Comparison of ENCODE assay signal across 22 cellular contexts in the genomic region with DNA sequence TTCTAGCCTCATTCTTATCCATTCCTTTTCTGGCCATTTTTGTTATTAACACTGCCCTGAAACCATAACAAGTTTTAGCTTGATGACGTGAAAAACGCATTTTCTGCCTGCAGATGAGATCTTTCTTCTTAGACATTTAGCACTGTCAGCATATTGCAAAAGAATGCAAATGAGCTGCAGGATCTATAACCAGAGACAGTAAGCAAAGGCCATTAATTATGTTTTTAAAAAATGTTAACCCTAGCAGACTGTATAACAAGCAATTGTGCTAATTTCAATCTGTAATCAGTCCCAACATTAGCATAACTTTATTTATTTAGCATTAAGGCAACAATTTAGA.
DNase-seq lines count a peak whose midpoint lies in the region; ATAC-seq, FAIRE-seq and TF ChIP-seq lines count a peak whose summit lies in the region.
"Had no signal": no experiment of that assay in that cellular context is flagged by ENCODE, and none has a peak within 500 bp of the region (broad histone marks: within the 10 kb centered on the region; RNA-seq: fewer than 3 reads in every experiment).

No MANE protein-coding gene starts in this region.

- no peaks in the 10 kb centered on the region for H3K36me3 Mint-ChIP-seq in GM23338 (ENCODE audit: low read depth)
- no peaks in the 10 kb centered on the region for H3K36me3 Mint-ChIP-seq in HFFc6 (ENCODE audit: low read depth)
- H3K36me3 Mint-ChIP-seq: IgD-negative memory B cell; stimulated activated effector memory CD8-positive, alpha-beta T cell treated with anti-CD3 and anti-CD28 coated beads, Interleukin-12 subunit alpha, Interleukin-12 subunit beta, amount 100 ng/mL, for 72 hours had no signal

- H3K79me2 ChIP-seq in GM23338 (replicated peaks; ENCODE audit: insufficient read depth): no peaks in the 10 kb centered on the region

- CTCF ChIA-PET in A549 (lab: Yijun Ruan, JAX): interaction anchor here (1.4 kb wide), 1 partner anchor 9 kb away, joined by 3 read pairs; no protein-coding TSS in a partner anchor

- no peak for FAIRE-seq in A549 (lab: Jason Lieb, UNC)
- no peak for FAIRE-seq in kidney (lab: Jason Lieb, UNC)
- FAIRE-seq: endometrium had no signal

- POLR2A ChIA-PET in A549 (lab: Yijun Ruan, JAX): interaction anchor here (0.6 kb wide), 1 partner anchor 58 kb away, joined by 5 read pairs; no protein-coding TSS in a partner anchor

- H3K9me3 Mint-ChIP-seq in GM23338 (no peaks in the 10 kb centered on the region), HFFc6 (peaks cover 4% of the 10 kb centered on the region; the same call in 1 of the 2 replicates)
- H3K9me3 Mint-ChIP-seq: activated CD4-positive, alpha-beta T cell treated with anti-CD3 and anti-CD28 coated beads, Interleukin-2, amount 10 ng/mL, durations not matched to agents 24 days and 14 days; naive B cell had no signal

- H3K4me3 Mint-ChIP-seq in GM23338: no peak overlapping the region
- no peak overlapping the region for H3K4me3 Mint-ChIP-seq in HFFc6
- H3K4me3 Mint-ChIP-seq: activated CD4-positive, alpha-beta T cell treated with anti-CD3 and anti-CD28 coated beads, Interleukin-2, amount 10 ng/mL, durations not matched to agents 24 days and 14 days; IgD-negative memory B cell; naive B cell; stimulated activated effector memory CD8-positive, alpha-beta T cell treated with anti-CD3 and anti-CD28 coated beads, Interleukin-12 subunit alpha, Interleukin-12 subunit beta, amount 100 ng/mL, for 72 hours had no signal

- TF ChIP-seq CTCF in A549 (IDR thresholded peaks at IDR 0.05) (no peak), GM23338 (conservative IDR thresholded peaks at IDR 0.05; ENCODE audit: low read depth in 2 of 2) (no peak), kidney (IDR thresholded peaks at IDR 0.05; ENCODE audit: borderline replicate concordance, extremely low read depth, insufficient read depth) (no peak), HFFc6 (IDR thresholded peaks at IDR 0.05) (no peak)

- H3K27me3 Mint-ChIP-seq in GM23338 (ENCODE audit: insufficient read depth, low read depth, poor library complexity) (peaks cover 6% of the 10 kb centered on the region), HFFc6 (ENCODE audit: insufficient read depth) (peaks cover 6% of the 10 kb centered on the region; the same call in 1 of the 2 replicates)
- H3K27me3 Mint-ChIP-seq: activated CD4-positive, alpha-beta T cell treated with anti-CD3 and anti-CD28 coated beads, Interleukin-2, amount 10 ng/mL, durations not matched to agents 24 days and 14 days; IgD-negative memory B cell had no signal

- 87% methylated on average over 2 of the region's 2 CpGs for WGBS in A549 (ENCODE audit: missing lambda C conversion rate)

- H3K27ac ChIP-seq in A549 (no peak overlapping the region), GM23338 (ENCODE audit: low read depth) (peak overlapping the region; percentile 74), SK-N-MC (peak overlapping the region; percentile 76), kidney (ENCODE audit: low read depth in 2 of 2, low read length in 2 of 2) (peak overlapping the region; percentile 49 to 76)
- H3K27ac ChIP-seq: coronary artery, HL-60, spleen had no signal

- no peak for TF ChIP-seq EP300 in A549 (IDR thresholded peaks at IDR 0.05)

- intact Hi-C loops in kidney (cut with DNase I): no loop called here

- H3K4me2 ChIP-seq in A549: no peak overlapping the region
- H3K4me2 ChIP-seq in GM23338: peak overlapping the region; percentile 9; the same call in 1 of the 2 replicates

- no peaks in the 10 kb centered on the region for H3K27me3 ChIP-seq in GM23338 (ENCODE audit: insufficient read depth)
- H3K27me3 ChIP-seq: adrenal gland, spleen had no signal

- peaks cover 5% of the 10 kb centered on the region; the same call in 1 of the 2 replicates for H3K9me2 ChIP-seq in GM23338 (ENCODE audit: insufficient read depth)

- H3K4me3 ChIP-seq in A549 (no peak overlapping the region), GM23338 (no peak overlapping the region), SK-N-MC (peak overlapping the region; percentile 71), kidney (ENCODE audit: low read length in 2 of 2) (no peak overlapping the region)
- H3K4me3 ChIP-seq: adrenal gland, coronary artery, spleen had no signal

- H4K20me1 ChIP-seq in GM23338 (replicated peaks; ENCODE audit: insufficient read depth): no peaks in the 10 kb centered on the region

- DNase-seq in A549 (ENCODE audit: low read depth in 1 of 2, low spot score in 1 of 2) (no peak), GM23338 (ENCODE audit: low spot score) (no peak), SK-N-MC (ENCODE audit: low read depth, low spot score) (peak; percentile 20), kidney (no peak), HFFc6 (no peak), NCI-H2081 (lab: John Stamatoyannopoulos, UW) (no peak), COLO668 (lab: John Stamatoyannopoulos, UW; ENCODE audit: unreplicated experiment) (no peak)
- DNase-seq: activated CD4-positive, alpha-beta T cell treated with anti-CD3 and anti-CD28 coated beads, Interleukin-2, amount 10 ng/mL, durations not matched to agents 24 days and 14 days; activated naive CD4-positive, alpha-beta T cell; activated T-cell treated with anti-CD3 and anti-CD28 coated beads, Interleukin-2, amount 50 U/mL, for 48 hours; HCEC 1CT; naive B cell; occipital lobe; spleen; stimulated activated CD4-positive, alpha-beta T cell treated with anti-CD3 and anti-CD28 coated beads, Interleukin-2, amount 100 ng/mL, for 48 hours; T-helper 2 cell had no signal

- 0 out of 3 replicates have a peak, but pooled peaks cover 4% of the 10 kb centered on the region for H3K4me1 ChIP-seq in A549
- H3K4me1 ChIP-seq in GM23338 (ENCODE audit: insufficient read depth): peaks cover 14% of the 10 kb centered on the region
- H3K4me1 ChIP-seq in kidney (ENCODE audit: control insufficient read depth in 1 of 2, insufficient read depth in 1 of 2, low read depth in 1 of 2, low read length in 2 of 2): peaks cover 6 to 10% of the 10 kb centered on the region in 2 donors
- H3K4me1 ChIP-seq: spleen had no signal

- no peaks in the 10 kb centered on the region; the same call in 1 of the 2 replicates for H3K36me3 ChIP-seq in GM23338 (ENCODE audit: insufficient read depth)
- no peaks in the 10 kb centered on the region for H3K36me3 ChIP-seq in SK-N-MC (ENCODE audit: insufficient read depth, low read length)
- H3K36me3 ChIP-seq in kidney (ENCODE audit: control insufficient read depth in 1 of 2, insufficient read depth in 2 of 2, low read length in 2 of 2): no peaks in the 10 kb centered on the region
- H3K36me3 ChIP-seq: adrenal gland, spleen had no signal

- H3K9me3 ChIP-seq in A549: no peaks in the 10 kb centered on the region
- no peaks in the 10 kb centered on the region for H3K9me3 ChIP-seq in SK-N-MC (ENCODE audit: low read depth, low read length)
- no peaks in the 10 kb centered on the region for H3K9me3 ChIP-seq in kidney (ENCODE audit: control insufficient read depth in 1 of 2, low read length in 2 of 2)
- H3K9me3 ChIP-seq: adrenal gland, spleen had no signal

- ATAC-seq in A549: no peak
- no peak for ATAC-seq in GM23338
- ATAC-seq: stimulated activated effector memory CD8-positive, alpha-beta T cell treated with anti-CD3 and anti-CD28 coated beads, Interleukin-12 subunit alpha, Interleukin-12 subunit beta, amount 100 ng/mL, for 72 hours had no signal

- TF ChIP-seq POLR2A in A549 (IDR thresholded peaks at IDR 0.05; ENCODE audit: low read length): no peak

- no peak for TF ChIP-seq RAD21 in A549 (conservative IDR thresholded peaks at IDR 0.05 in 1 of 2, IDR thresholded peaks at IDR 0.05 in 1 of 2)

- H3F3A ChIP-seq in GM23338 (replicated peaks; ENCODE audit: low read depth): 0 out of 2 replicates have a peak, but pooled peaks cover 7% of the 10 kb centered on the region

- H3K4me1 Mint-ChIP-seq in GM23338 (peaks cover 19% of the 10 kb centered on the region), HFFc6 (ENCODE audit: low read depth) (no peaks in the 10 kb centered on the region)
- H3K4me1 Mint-ChIP-seq: activated CD4-positive, alpha-beta T cell treated with anti-CD3 and anti-CD28 coated beads, Interleukin-2, amount 10 ng/mL, durations not matched to agents 24 days and 14 days; stimulated activated effector memory CD8-positive, alpha-beta T cell treated with anti-CD3 and anti-CD28 coated beads, Interleukin-12 subunit alpha, Interleukin-12 subunit beta, amount 100 ng/mL, for 72 hours had no signal

- peak overlapping the region; percentile 60 for H2AFZ ChIP-seq in GM23338

- H3K9ac ChIP-seq in SK-N-MC (ENCODE audit: insufficient read length) (no peak overlapping the region), kidney (ENCODE audit: low read length in 2 of 2) (peak overlapping the region in 1 of 2 donors; percentile 17)

- H3K27ac Mint-ChIP-seq in GM23338: no peak overlapping the region
- H3K27ac Mint-ChIP-seq in HFFc6: no peak overlapping the region
- H3K27ac Mint-ChIP-seq: activated CD4-positive, alpha-beta T cell treated with anti-CD3 and anti-CD28 coated beads, Interleukin-2, amount 10 ng/mL, durations not matched to agents 24 days and 14 days; IgD-negative memory B cell; naive B cell; stimulated activated effector memory CD8-positive, alpha-beta T cell treated with anti-CD3 and anti-CD28 coated beads, Interleukin-12 subunit alpha, Interleukin-12 subunit beta, amount 100 ng/mL, for 72 hours had no signal

TF ChIP-seq in A549, 52 proteins besides CTCF, POLR2A, EP300 and RAD21:
- TF ChIP-seq MAFK (IDR thresholded peaks at IDR 0.05; ENCODE audit: partially characterized antibody): peak; percentile 96
- TF ChIP-seq FOXS1 (CRISPR knock-in tag; IDR thresholded peaks at IDR 0.05): no peak

TF ChIP-seq in GM23338, 12 proteins besides CTCF, POLR2A, EP300 and RAD21 (continues in another document):
- TF ChIP-seq ZNF331 (CRISPR knock-in tag; IDR thresholded peaks at IDR 0.05; ENCODE audit: low read depth): no peak
- no peak for TF ChIP-seq CREB1 (CRISPR knock-in tag; IDR thresholded peaks at IDR 0.05; ENCODE audit: low read depth)
- no peak for TF ChIP-seq EZH2 (IDR thresholded peaks at IDR 0.05; ENCODE audit: low read depth, unreplicated experiment)
- TF ChIP-seq EZH2phosphoT487 (IDR thresholded peaks at IDR 0.05; ENCODE audit: unreplicated experiment): no peak
- TF ChIP-seq STAT1 (IDR thresholded peaks at IDR 0.05; ENCODE audit: unreplicated experiment): no peak
- no peak for TF ChIP-seq JUNB (IDR thresholded peaks at IDR 0.05; ENCODE audit: unreplicated experiment)
- TF ChIP-seq NANOG (IDR thresholded peaks at IDR 0.05; ENCODE audit: borderline replicate concordance): no peak
- no peak for TF ChIP-seq ZNF114 (CRISPR knock-in tag; IDR thresholded peaks at IDR 0.05)

Comparison
In these comparisons a context has a peak if more than half of its experiments do, and no peak if none do; other contexts are left out.
1. H3K27ac ChIP-seq: peak in GM23338 (single experiment), SK-N-MC (single experiment) and kidney (2 of 2); none in A549 (0 of 2).